8 cellular contexts compared by ENCODE assay signal in genomic region chr4:86891785-86892638, GRCh38. TPM values are rescaled to one million over a fixed set of nuclear protein-coding genes. Genes with fewer than 3 reads are reported as not detected.
DNase-seq lines count a peak whose midpoint lies in the region; ATAC-seq and TF ChIP-seq lines count a peak whose summit lies in the region.

TSS of gene C4orf36 (minus strand) at chr4:86892422. CDS start at chr4:86891520, 902 bp downstream.

- no peaks in the 10 kb centered on the region for H3K36me3 ChIP-seq in body of pancreas (replicated peaks in 1 of 2; ENCODE audit: insufficient read depth in 1 of 2, low read depth in 2 of 2)

- peak; percentile 51 for ATAC-seq in GM21737 (IDR thresholded peaks at IDR 0.05; ENCODE audit: unreplicated experiment)
- ATAC-seq in body of pancreas: peak; percentile 88
- ATAC-seq in GM18873 (IDR thresholded peaks at IDR 0.05; ENCODE audit: low FRiP score, unreplicated experiment): no peak

- TF ChIP-seq POLR2A in body of pancreas (IDR thresholded peaks at IDR 0.05): peak; percentile 72 to 87 (median 82)

- DNase-seq in DMS79 treated with DMSO at 0.1 percent for 48 hours (lab: John Stamatoyannopoulos, UW) (peak; percentile 56), Kasumi-1 (lab: John Stamatoyannopoulos, UW) (peak; percentile 67 to 79), SKM-1 (lab: John Stamatoyannopoulos, UW; ENCODE audit: unreplicated experiment) (peak; percentile 36), body of pancreas (peak; percentile 80 to 90 (median 87)), renal cortical epithelial cell (ENCODE audit: low read depth) (peak; percentile 41)

- TF ChIP-seq CTCF in body of pancreas (IDR thresholded peaks at IDR 0.05): no peak

- H3K9me3 ChIP-seq in body of pancreas: no peaks in the 10 kb centered on the region

- peak within 1 kb of the TSS; percentile 81 to 93 (median 88) for H3K27ac ChIP-seq in body of pancreas

- H3K4me3 ChIP-seq in body of pancreas (peak within 1 kb of the TSS; percentile 47 to 60), iPS-11a (ENCODE audit: low read depth, low read length) (peak within 1 kb of the TSS; percentile 70)

- H3K4me1 ChIP-seq in body of pancreas: peaks cover 13% of the 10 kb centered on the region

- intact Hi-C loops in body of pancreas (cut with DNase I): no loop called here

- 0% methylated on average over 19 to 67 of the region's 83 CpGs for WGBS in body of pancreas, 2 donors

- no peaks in the 10 kb centered on the region for H3K27me3 ChIP-seq in body of pancreas

RNA-seq across cellular contexts. Expression of gene C4orf36, which starts in this region (rescaled TPM):
- 1 to 10 TPM; 1.3 to 3.6 TPM for total RNA-seq in body of pancreas
- total RNA-seq in renal cortical epithelial cell: 2.1 and 2.4 TPM in 2 replicates

Comparison
In these comparisons a context has a peak if more than half of its experiments do, and no peak if none do; other contexts are left out.
1. DNase-seq: peak in every context shown above with its lines; median percentile 87 in body of pancreas; 73 in Kasumi-1; 56 in DMS79 treated with DMSO at 0.1 percent for 48 hours; 41 in renal cortical epithelial cell; 36 in SKM-1.